Comparison of ENCODE assay signal across 8 cellular contexts in the genomic region with DNA sequence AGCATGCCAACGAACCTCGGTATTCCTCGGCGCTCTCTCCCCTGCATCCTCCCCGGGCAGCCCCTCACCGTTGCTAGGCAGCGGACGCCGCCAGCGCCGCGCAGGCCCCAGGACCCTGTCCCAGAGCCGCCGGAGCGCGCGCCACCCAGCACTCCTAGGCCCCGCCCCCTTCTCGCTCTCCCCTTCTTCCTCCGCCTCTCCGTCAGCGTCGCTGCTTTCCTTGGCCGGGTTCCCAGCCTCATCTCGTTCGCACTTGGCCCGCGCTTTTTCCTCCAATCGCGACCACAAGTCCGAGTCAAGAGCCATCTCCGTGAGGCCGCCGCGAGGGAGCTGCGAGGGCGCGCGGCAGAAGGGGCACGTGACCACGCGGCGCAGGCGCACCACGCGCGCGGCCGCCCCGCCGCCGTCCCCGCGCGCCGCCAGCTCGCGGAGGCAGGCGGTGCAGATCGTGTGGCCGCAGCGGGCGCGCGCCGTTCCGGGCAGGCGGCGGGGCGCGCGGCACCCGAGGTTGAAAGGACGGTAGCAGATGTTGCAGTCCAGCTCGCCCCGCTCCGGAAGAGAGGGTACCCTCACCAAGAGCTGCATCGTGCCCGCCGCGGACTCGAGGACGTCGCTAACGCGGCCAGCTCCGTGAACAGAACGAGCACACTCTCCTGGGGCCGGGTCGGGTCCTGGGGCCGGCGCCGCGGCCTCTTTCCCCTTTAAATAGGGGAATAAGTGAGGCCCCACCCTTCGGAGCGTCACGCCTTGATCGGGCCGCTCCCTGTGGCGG.
A peak's percentile ranks its signal among the peaks of the same experiment; 100 is the strongest.
DNase-seq lines count a peak whose midpoint lies in the region; ATAC-seq lines count a peak whose summit lies in the region.

A gene (minus strand): TSS at position 679 of the 772 bp plus-strand sequence. CDS start 94 bp downstream, at position 585.

- ATAC-seq in GM18907 (IDR thresholded peaks at IDR 0.05; ENCODE audit: unreplicated experiment) (peak; percentile 71), HG03175 (IDR thresholded peaks at IDR 0.05; ENCODE audit: unreplicated experiment) (peak; percentile 76)

- peak within 1 kb of the TSS; percentile 98 for H3K27ac ChIP-seq in caudate nucleus (ENCODE audit: low read depth, low read length)

- DNase-seq in 8988T = peak; percentile 52
- DNase-seq in NCI-H226 = peak; percentile 95
- DNase-seq in activated CD4-positive, CD25-positive, alpha-beta regulatory T cell (lab: John Stamatoyannopoulos, UW) = peak; percentile 61 to 79 (median 68)
- peak in 59 of 61 donors; percentile 22 to 90 (median 78) for DNase-seq in caudate nucleus (lab: John Stamatoyannopoulos, UW)
- peak; percentile 94 for DNase-seq in islet precursor cell
- DNase-seq in stimulated activated CD4-positive, alpha-beta T cell treated with anti-CD3 and anti-CD28 coated beads, Interleukin-12 subunit alpha, Interleukin-12 subunit beta, amount 100 ng/mL, for 24 hours (ENCODE audit: low read depth in 2 of 2) = peak; percentile 71 to 91

Comparison
In these comparisons a context has a peak if more than half of its experiments do, and no peak if none do; other contexts are left out.
1. Peak in every context shown above with its lines: DNase-seq, ATAC-seq and H3K27ac ChIP-seq.